Comparison of ENCODE assay signal across 28 cellular contexts in the genomic region with DNA sequence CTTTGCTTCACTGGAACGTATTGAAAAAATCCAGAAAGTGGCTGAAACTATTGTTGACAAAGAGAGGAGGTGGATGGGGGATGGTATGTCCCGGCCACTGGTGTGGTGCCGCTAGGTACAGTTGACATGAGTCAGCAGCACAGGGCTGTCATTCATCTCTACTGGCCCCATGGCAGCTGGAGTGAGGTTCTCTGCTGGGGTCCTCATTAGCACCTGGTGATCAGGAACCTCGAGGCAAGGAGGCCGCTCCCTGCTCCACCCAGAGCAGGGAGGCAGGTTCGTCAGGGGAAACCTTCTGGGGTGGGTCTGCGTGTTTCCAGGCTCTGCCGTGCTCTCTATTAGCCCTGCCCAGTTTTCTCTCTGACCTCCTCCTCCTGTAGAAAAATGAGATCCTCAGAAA. TPM values are rescaled to one million over a fixed set of nuclear protein-coding genes. Genes with fewer than 3 reads are reported as not detected.
DNase-seq lines count a peak whose midpoint lies in the region; ATAC-seq and TF ChIP-seq lines count a peak whose summit lies in the region.
"Had no signal": no experiment of that assay in that cellular context is flagged by ENCODE, and none has a peak within 500 bp of the region (broad histone marks: within the 10 kb centered on the region; RNA-seq: fewer than 3 reads in every experiment).

No MANE protein-coding gene starts in this region.

- H3K9me3 Mint-ChIP-seq in endodermal cell, result no peaks in the 10 kb centered on the region
- no peaks in the 10 kb centered on the region for H3K9me3 Mint-ChIP-seq in osteocyte (ENCODE audit: unreplicated experiment)
- no peaks in the 10 kb centered on the region for H3K9me3 Mint-ChIP-seq in type B pancreatic cell
- H3K9me3 Mint-ChIP-seq: activated naive CD8-positive, alpha-beta T cell treated with anti-CD3 and anti-CD28 coated beads for 36 hours; activated T-helper 2 cell treated with anti-CD3 and anti-CD28 coated beads, Interferon-gamma antibody, Interleukin-2, Interleukin-4, amounts not matched to agents 10 μg/mL and 5 μg/mL and 100 μg/mL, durations not matched to agents 14 hours and 24 hours and 36 hours; effector memory CD8-positive, alpha-beta T cell; WTC11 had no signal

- H3K27ac Mint-ChIP-seq in endodermal cell (no peak overlapping the region), osteocyte (ENCODE audit: unreplicated experiment) (no peak overlapping the region), type B pancreatic cell (peak overlapping the region; percentile 95)
- H3K27ac Mint-ChIP-seq: activated naive CD8-positive, alpha-beta T cell treated with anti-CD3 and anti-CD28 coated beads for 36 hours; activated T-helper 2 cell treated with anti-CD3 and anti-CD28 coated beads, Interferon-gamma antibody, Interleukin-2, Interleukin-4, amounts not matched to agents 10 μg/mL and 5 μg/mL and 100 μg/mL, durations not matched to agents 14 hours and 24 hours and 36 hours; brain; effector memory CD8-positive, alpha-beta T cell; H9; IgD-negative memory B cell; neural progenitor cell; WTC11 had no signal

- H3K27me3 ChIP-seq in endodermal cell (ENCODE audit: control insufficient read depth, insufficient read depth, low read length, poor library complexity, severe bottlenecking), result peaks cover 28% of the 10 kb centered on the region

- no peak for TF ChIP-seq CTCF in endodermal cell (conservative IDR thresholded peaks at IDR 0.05)
- TF ChIP-seq CTCF in osteocyte (IDR thresholded peaks at IDR 0.05), result no peak
- no peak for TF ChIP-seq CTCF in type B pancreatic cell (conservative IDR thresholded peaks at IDR 0.05)

- H3K4me3 Mint-ChIP-seq in endodermal cell (no peak overlapping the region), osteocyte (ENCODE audit: unreplicated experiment) (no peak overlapping the region), type B pancreatic cell (peak overlapping the region; percentile 51)
- H3K4me3 Mint-ChIP-seq: activated naive CD8-positive, alpha-beta T cell treated with anti-CD3 and anti-CD28 coated beads for 36 hours; brain; effector memory CD8-positive, alpha-beta T cell; H9; WTC11 had no signal

- no peak overlapping the region for H3K9ac ChIP-seq in endodermal cell (ENCODE audit: extremely low read depth, low read length, poor library complexity, severe bottlenecking)
- H3K9ac ChIP-seq: neural progenitor cell had no signal

- no peak overlapping the region for H3K4me3 ChIP-seq in endodermal cell (ENCODE audit: low read length)
- H3K4me3 ChIP-seq: lung, neural progenitor cell, prostate gland had no signal

- H3K9me3 ChIP-seq in endodermal cell (ENCODE audit: control insufficient read depth, low read length), result no peaks in the 10 kb centered on the region
- H3K9me3 ChIP-seq: prostate gland had no signal

- H3K4me1 Mint-ChIP-seq in endodermal cell (peaks cover 45% of the 10 kb centered on the region), osteocyte (ENCODE audit: unreplicated experiment) (peaks cover 4% of the 10 kb centered on the region), type B pancreatic cell (ENCODE audit: unreplicated experiment) (peaks cover 28% of the 10 kb centered on the region)

- no peak overlapping the region for H3K27ac ChIP-seq in endodermal cell (ENCODE audit: low read depth, low read length)
- H3K27ac ChIP-seq: C4-2B, neural progenitor cell, prostate gland had no signal

- WGBS in endodermal cell (ENCODE audit: insufficient coverage in 1 of 2, insufficient read length in 1 of 2), 2 experiments, result 69 to 77% methylated on average over 5 to 8 of the region's 8 CpGs

- no peak for ATAC-seq in HG02763 (IDR thresholded peaks at IDR 0.05; ENCODE audit: unreplicated experiment)
- ATAC-seq: effector memory CD8-positive, alpha-beta T cell; WTC11 had no signal

- peaks cover 11% of the 10 kb centered on the region for H3K36me3 ChIP-seq in endodermal cell (ENCODE audit: control insufficient read depth, insufficient read depth, low read length)
- H3K36me3 ChIP-seq: neural progenitor cell, prostate gland had no signal

- peaks cover 4% of the 10 kb centered on the region for H3K36me3 Mint-ChIP-seq in endodermal cell (ENCODE audit: low read depth)
- H3K36me3 Mint-ChIP-seq in osteocyte (ENCODE audit: unreplicated experiment), result peaks cover 5% of the 10 kb centered on the region
- peaks cover 12% of the 10 kb centered on the region for H3K36me3 Mint-ChIP-seq in type B pancreatic cell
- H3K36me3 Mint-ChIP-seq: activated naive CD8-positive, alpha-beta T cell treated with anti-CD3 and anti-CD28 coated beads for 36 hours; brain; IgD-negative memory B cell; neural progenitor cell; WTC11 had no signal

- H3K27me3 Mint-ChIP-seq in endodermal cell (ENCODE audit: insufficient read depth), result peaks cover 26% of the 10 kb centered on the region
- H3K27me3 Mint-ChIP-seq in osteocyte (ENCODE audit: unreplicated experiment), result peaks cover 65% of the 10 kb centered on the region
- H3K27me3 Mint-ChIP-seq in type B pancreatic cell, result peaks cover 77% of the 10 kb centered on the region

- DNase-seq in RPMI8226 (peak; percentile 23), endodermal cell (peak; percentile 66), osteocyte (ENCODE audit: extremely low spot score, unreplicated experiment) (peak; percentile 51), type B pancreatic cell (ENCODE audit: extremely low spot score, unreplicated experiment) (peak; percentile 58), NCI-H345 treated with DMSO at 0.1 percent for 48 hours (lab: John Stamatoyannopoulos, UW; ENCODE audit: unreplicated experiment) (no peak), amniotic stem cell (lab: John Stamatoyannopoulos, UW) (no peak)
- DNase-seq: activated naive CD8-positive, alpha-beta T cell treated with anti-CD3 and anti-CD28 coated beads for 36 hours; effector memory CD8-positive, alpha-beta T cell; H9; NCI-H1417; NCI-H2081 treated with DMSO at 0.1 percent for 48 hours; NCI-H446; OCI-M1; SHP77; small intestine; stimulated activated CD4-positive, alpha-beta T cell treated with anti-CD3 and anti-CD28 coated beads, Interleukin-1b, Interleukin-23, amount 100 ng/mL, for 48 hours; substantia nigra; SW 1271; T1000 had no signal

- H3K4me1 ChIP-seq in endodermal cell (ENCODE audit: control insufficient read depth, insufficient read depth, low read length), result peaks cover 12% of the 10 kb centered on the region
- H3K4me1 ChIP-seq: prostate gland had no signal

RNA-seq across cellular contexts. Expression of a gene that starts 6.9 kb away (rescaled TPM):
- total RNA-seq in endodermal cell (10 to 100 TPM; 17.0 to 40.4 TPM), osteocyte (19.9 and 21.4 TPM in 2 replicates), type B pancreatic cell (ENCODE audit: low replicate concordance) (10.7 and 17.4 TPM in 2 replicates)
- polyA plus RNA-seq in endodermal cell (2013, experiment 1 of 2), result 14.7 TPM
- polyA plus RNA-seq in endodermal cell (2013, experiment 2 of 2), result 18.4 TPM
- polyA plus RNA-seq: IgD-negative memory B cell had no signal

Comparison
In these comparisons a context has a peak if more than half of its experiments do, and no peak if none do; other contexts are left out.
1. DNase-seq: peak in RPMI8226 (single experiment), endodermal cell (single experiment), osteocyte (single experiment) and type B pancreatic cell (single experiment); none in NCI-H345 treated with DMSO at 0.1 percent for 48 hours (single experiment) and amniotic stem cell (single experiment).